ENCODE assay signal across 23 cellular contexts in genomic region chrX:7168366-7168765, GRCh38.
"Had no signal": no experiment of that assay in that cellular context is flagged by ENCODE, and none has a peak within 500 bp of the region (broad histone marks: within the 10 kb centered on the region; RNA-seq: fewer than 3 reads in every experiment).

No MANE protein-coding gene starts in this region.

- H3K79me2 ChIP-seq: hepatocyte had no signal

- H3K4me3 ChIP-seq: hepatocyte, left ventricle myocardium inferior, lung, mucosa of descending colon, ovary, skin epidermis, stomach, testis, thyroid gland, transverse colon, upper lobe of right lung had no signal

- H3K36me3 ChIP-seq: left ventricle myocardium inferior, ovary, stomach, thyroid gland, transverse colon, upper lobe of right lung had no signal

- H3K9me3 ChIP-seq: left ventricle myocardium inferior, mucosa of descending colon, ovary, stomach, testis, thyroid gland, transverse colon, upper lobe of right lung had no signal

- H3K4me2 ChIP-seq: hepatocyte had no signal

- DNase-seq: left ventricle myocardium inferior; midbrain; mucosa of descending colon; naive thymus-derived CD4-positive, alpha-beta T cell; ovary; retina; right cardiac atrium; stimulated activated CD4-positive, alpha-beta T cell treated with anti-CD3 and anti-CD28 coated beads, Interleukin-12 subunit alpha, Interleukin-12 subunit beta, amount 100 ng/mL, for 4 hours; stimulated activated CD4-positive, alpha-beta T cell treated with anti-CD3 and anti-CD28 coated beads, Interleukin-15, amount 100 ng/mL, for 24 hours; stimulated activated CD4-positive, alpha-beta T cell treated with anti-CD3 and anti-CD28 coated beads, Interleukin-2, amount 100 ng/mL, for 24 hours; stimulated activated CD4-positive, alpha-beta T cell treated with anti-CD3 and anti-CD28 coated beads, Interleukin-4, amount 100 ng/mL, for 1 hour; stimulated activated naive B cell treated with anti-CD40 and anti-IgM and Interleukin-4, amounts not matched to agents 10 μg/mL and 1 μg/mL and 100 μg/mL, for 72 hours; stimulated activated naive CD8-positive, alpha-beta T cell treated with anti-CD3 and anti-CD28 coated beads, Interleukin-15, Interleukin-2, amounts not matched to agents 100 U/mL and 50 U/mL, for 24 hours; stomach; testis; thyroid gland; transverse colon; upper lobe of right lung had no signal

- H3K27me3 ChIP-seq: hepatocyte, ovary, stomach, testis, thyroid gland, transverse colon, upper lobe of right lung had no signal

- H2AFZ ChIP-seq: hepatocyte had no signal

- ATAC-seq: mucosa of descending colon; naive thymus-derived CD4-positive, alpha-beta T cell; natural killer cell treated with Interleukin-12 subunit alpha and Interleukin-12 subunit beta and Interleukin-15 and Interleukin-18, amount 100 ng/mL, for 72 hours; right cardiac atrium; sciatic nerve; stimulated activated naive B cell treated with anti-CD40 and anti-IgM and Interleukin-4, amounts not matched to agents 10 μg/mL and 1 μg/mL and 100 μg/mL, for 72 hours; stimulated activated naive CD8-positive, alpha-beta T cell treated with anti-CD3 and anti-CD28 coated beads, Interleukin-15, Interleukin-2, amounts not matched to agents 100 U/mL and 50 U/mL, for 24 hours; upper lobe of right lung had no signal

- H3K27ac ChIP-seq: hepatocyte, left ventricle myocardium inferior, ovary, skin epidermis, stomach, testis, thyroid gland, transverse colon, upper lobe of right lung had no signal

- H3K4me1 ChIP-seq: left ventricle myocardium inferior, stomach, testis, transverse colon, upper lobe of right lung had no signal
